1 cellular context compared by ENCODE assay signal in genomic region chr10:73810358-73810734, GRCh38.
TF ChIP-seq lines count a peak whose summit lies in the region.

No MANE protein-coding gene starts in this region.

TF ChIP-seq in SK-N-SH, 30 proteins besides CTCF, POLR2A, EP300 and RAD21 (continued from another document):
- no peak for TF ChIP-seq USF2 (IDR thresholded peaks at IDR 0.05; ENCODE audit: borderline replicate concordance, low read depth, low read length)
- TF ChIP-seq IRF3 (IDR thresholded peaks at IDR 0.05; ENCODE audit: low read depth, low read length) = no peak
- no peak for TF ChIP-seq NRF1 (IDR thresholded peaks at IDR 0.05; ENCODE audit: low read depth, low read length)
- TF ChIP-seq TEAD4 (IDR thresholded peaks at IDR 0.05; ENCODE audit: borderline replicate concordance, insufficient read depth) = no peak
- TF ChIP-seq EZH2phosphoT487 (IDR thresholded peaks at IDR 0.05; ENCODE audit: borderline replicate concordance, low read depth) = no peak
- no peak for TF ChIP-seq POLR2AphosphoS5 (IDR thresholded peaks at IDR 0.05; ENCODE audit: low read depth, low read length)
- TF ChIP-seq CHD2 (IDR thresholded peaks at IDR 0.05; ENCODE audit: low read length, partially characterized antibody) = no peak
- no peak for TF ChIP-seq FOXM1 (IDR thresholded peaks at IDR 0.05; ENCODE audit: low read depth)
